8 cellular contexts compared by ENCODE assay signal in genomic region chr1:234533975-234534876, GRCh38. TPM values are rescaled to one million over a fixed set of nuclear protein-coding genes. Genes with fewer than 3 reads are reported as not detected.
A peak's percentile ranks its signal among the peaks of the same experiment; 100 is the strongest.
DNase-seq lines count a peak whose midpoint lies in the region; ATAC-seq, FAIRE-seq and TF ChIP-seq lines count a peak whose summit lies in the region.

No MANE protein-coding gene starts in this region.

- no peak overlapping the region for H3K4me3 Mint-ChIP-seq in activated CD8-positive, alpha-beta T cell treated with anti-CD3 and anti-CD28 coated beads, Interleukin-2, amount 10 ng/mL, durations not matched to agents 7 days and 5 days

- H3K27ac ChIP-seq in kidney (ENCODE audit: low read depth in 2 of 2, low read length in 2 of 2) (peak overlapping the region; percentile 94), stomach (peak overlapping the region; percentile 82 to 97 (median 96))

- in situ Hi-C loops in astrocyte of the spinal cord (cut with HindIII; ENCODE audit: low sequenced_read_pairs), result no loop called here

- ATAC-seq in HG02885 (IDR thresholded peaks at IDR 0.05; ENCODE audit: poor library complexity, unreplicated experiment) (no peak), GM19324 (IDR thresholded peaks at IDR 0.05; ENCODE audit: low FRiP score, unreplicated experiment) (no peak)
- no peak for ATAC-seq in activated CD8-positive, alpha-beta T cell treated with anti-CD3 and anti-CD28 coated beads, Interleukin-2, amount 10 ng/mL, durations not matched to agents 7 days and 5 days

- H3K27ac Mint-ChIP-seq in activated CD8-positive, alpha-beta T cell treated with anti-CD3 and anti-CD28 coated beads, Interleukin-2, amount 10 ng/mL, durations not matched to agents 7 days and 5 days, result no peak overlapping the region

- H3K4me1 ChIP-seq in kidney (ENCODE audit: control insufficient read depth in 1 of 2, insufficient read depth in 1 of 2, low read depth in 1 of 2, low read length in 2 of 2), result peaks cover 65 to 78% of the 10 kb centered on the region in 2 donors
- peaks cover 64 to 100% (median 89%) of the 10 kb centered on the region in 4 donors for H3K4me1 ChIP-seq in stomach

- H3K4me1 Mint-ChIP-seq in activated CD8-positive, alpha-beta T cell treated with anti-CD3 and anti-CD28 coated beads, Interleukin-2, amount 10 ng/mL, durations not matched to agents 7 days and 5 days (ENCODE audit: low read depth), result peaks cover 13% of the 10 kb centered on the region

- peak; percentile 66 for DNase-seq in LNCaP clone FGC (ENCODE audit: low read depth)
- DNase-seq in astrocyte of the spinal cord (ENCODE audit: low read depth, low spot score), result peak; percentile 98
- peak; percentile 96 for DNase-seq in kidney
- peak; percentile 85 for DNase-seq in stomach
- no peak for DNase-seq in activated CD8-positive, alpha-beta T cell treated with anti-CD3 and anti-CD28 coated beads, Interleukin-2, amount 10 ng/mL, durations not matched to agents 7 days and 5 days
- no peak for DNase-seq in NCI-H187 treated with DMSO at 0.1 percent for 48 hours (lab: John Stamatoyannopoulos, UW)

- TF ChIP-seq EP300 in stomach (IDR thresholded peaks at IDR 0.05), result peak; percentile 72

- no peaks in the 10 kb centered on the region for H3K9me3 Mint-ChIP-seq in activated CD8-positive, alpha-beta T cell treated with anti-CD3 and anti-CD28 coated beads, Interleukin-2, amount 10 ng/mL, durations not matched to agents 7 days and 5 days (ENCODE audit: insufficient read depth)

- no peaks in the 10 kb centered on the region for H3K36me3 Mint-ChIP-seq in activated CD8-positive, alpha-beta T cell treated with anti-CD3 and anti-CD28 coated beads, Interleukin-2, amount 10 ng/mL, durations not matched to agents 7 days and 5 days (ENCODE audit: low read depth)

- CTCF ChIA-PET in activated CD8-positive, alpha-beta T cell treated with anti-CD3 and anti-CD28 coated beads, Interleukin-2, amount 10 ng/mL, durations not matched to agents 7 days and 5 days (lab: Charles Lee), result interaction anchor here (0.7 to 1.6 kb wide), 4 partner anchors 12 to 121 kb away, joined by 3 to 4 read pairs (median 3); no protein-coding TSS in a partner anchor

- no peaks in the 10 kb centered on the region for H3K27me3 Mint-ChIP-seq in activated CD8-positive, alpha-beta T cell treated with anti-CD3 and anti-CD28 coated beads, Interleukin-2, amount 10 ng/mL, durations not matched to agents 7 days and 5 days (ENCODE audit: low read depth)

- H3K4me3 ChIP-seq in LNCaP clone FGC (ENCODE audit: low read depth, low read length), result no peak overlapping the region
- H3K4me3 ChIP-seq in astrocyte of the spinal cord (ENCODE audit: low read depth, low read length), result no peak overlapping the region
- no peak overlapping the region for H3K4me3 ChIP-seq in kidney (ENCODE audit: low read length in 2 of 2)
- H3K4me3 ChIP-seq in stomach, result no peak overlapping the region

- H3K9ac ChIP-seq in kidney (ENCODE audit: low read length in 2 of 2), result peak overlapping the region; percentile 28 to 68

- 24 to 32% (median 29%) methylated on average over 14 of the region's 14 CpGs for WGBS in stomach, 5 donors

- FAIRE-seq in kidney (lab: Jason Lieb, UNC), result peak; percentile 62

- intact Hi-C loops in kidney (cut with DNase I), result no loop called here
- intact Hi-C loops in stomach (cut with DNase I; ENCODE audit: low total_unique reads), result no loop called here

- POLR2A ChIA-PET in activated CD8-positive, alpha-beta T cell treated with anti-CD3 and anti-CD28 coated beads, Interleukin-2, amount 10 ng/mL, durations not matched to agents 7 days and 5 days (lab: Charles Lee), result no interaction called here

- no peak for TF ChIP-seq POLR2A in stomach (IDR thresholded peaks at IDR 0.05)

- H3K36me3 ChIP-seq in kidney (ENCODE audit: control insufficient read depth in 1 of 2, insufficient read depth in 2 of 2, low read length in 2 of 2) (no peaks in the 10 kb centered on the region), stomach (no peaks in the 10 kb centered on the region)

- H3K9me3 ChIP-seq in kidney (ENCODE audit: control insufficient read depth in 1 of 2, low read length in 2 of 2) (no peaks in the 10 kb centered on the region), stomach (no peaks in the 10 kb centered on the region)

- H3K27me3 ChIP-seq in stomach, result no peaks in the 10 kb centered on the region

- TF ChIP-seq CTCF in LNCaP clone FGC (IDR thresholded peaks at IDR 0.05; ENCODE audit: control insufficient read depth, extremely low read depth, insufficient read depth) (no peak), astrocyte of the spinal cord (IDR thresholded peaks at IDR 0.05; ENCODE audit: low read depth, low read length) (no peak), kidney (IDR thresholded peaks at IDR 0.05; ENCODE audit: borderline replicate concordance, extremely low read depth, insufficient read depth) (no peak), stomach (IDR thresholded peaks at IDR 0.05) (no peak)

RNA-seq across cellular contexts. Expression of gene TARBP1, which starts 55.2 kb away (rescaled TPM):
- total RNA-seq in kidney (26.2 TPM), stomach (10 to 100 TPM; 14.0 to 63.2 (median 53.9) TPM)
- polyA plus RNA-seq in kidney (ENCODE audit: insufficient read depth, low read depth, low replicate concordance) (14.3 TPM), stomach (10 to 100 TPM in 1 of 3 donors, 1 to 10 TPM in 2; 5.7 to 34.7 (median 9.0) TPM)
- 10 to 100 TPM; 35.7 TPM for total RNA-seq in activated CD8-positive, alpha-beta T cell treated with anti-CD3 and anti-CD28 coated beads, Interleukin-2, amount 10 ng/mL, durations not matched to agents 7 days and 5 days

Comparison
In these comparisons a context has a peak if more than half of its experiments do, and no peak if none do; other contexts are left out.
1. DNase-seq: peak in LNCaP clone FGC (single experiment), astrocyte of the spinal cord (single experiment), kidney (single experiment) and stomach (single experiment); none in activated CD8-positive, alpha-beta T cell treated with anti-CD3 and anti-CD28 coated beads, Interleukin-2, amount 10 ng/mL, durations not matched to agents 7 days and 5 days (single experiment) and NCI-H187 treated with DMSO at 0.1 percent for 48 hours (single experiment).